8 cellular contexts compared by ENCODE assay signal in the genomic region with DNA sequence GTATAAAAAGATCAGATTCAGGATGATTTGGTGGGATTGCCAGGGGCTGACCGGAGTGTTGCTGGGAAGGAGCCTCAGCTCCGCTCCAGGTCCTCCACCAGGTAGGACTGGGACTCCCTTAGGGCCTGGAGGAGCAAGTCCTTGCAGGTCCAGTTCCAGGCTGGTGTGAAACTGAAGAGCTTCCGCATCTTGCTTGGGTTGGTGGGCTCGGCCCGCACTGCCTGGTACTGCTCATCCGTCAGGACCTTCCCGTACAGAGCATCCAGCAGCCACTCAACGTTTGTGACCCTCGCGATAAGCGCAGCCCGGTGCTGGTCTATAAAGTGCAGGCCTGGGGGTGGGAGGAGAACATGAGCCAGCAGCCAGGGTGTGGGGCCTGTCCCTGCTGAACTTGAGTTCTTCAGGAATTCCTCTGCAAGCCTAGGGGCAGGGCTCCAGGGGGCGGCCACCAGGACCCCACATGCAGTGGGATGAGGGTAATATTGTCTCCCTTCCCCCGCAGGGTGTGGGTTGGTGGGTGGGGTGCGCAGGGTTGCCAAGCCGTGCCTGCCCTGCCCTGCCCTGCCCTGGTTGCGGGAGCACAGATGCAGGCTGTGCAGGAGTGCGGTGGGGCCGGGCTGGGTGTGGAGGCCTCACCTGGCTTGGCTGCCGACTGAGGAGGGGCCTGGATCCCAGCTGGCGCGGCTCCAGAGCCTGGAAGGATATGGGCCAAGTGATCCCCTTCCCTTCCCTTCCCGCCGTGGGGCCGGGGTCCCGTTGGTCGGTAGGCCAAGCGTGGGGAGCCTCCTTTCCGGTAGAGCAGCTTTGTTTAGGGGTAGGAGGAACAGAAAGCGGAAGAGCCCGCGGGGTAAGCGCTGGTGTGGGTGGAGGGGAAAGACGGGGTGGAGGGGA. TPM values are rescaled to one million over a fixed set of nuclear protein-coding genes. Genes with fewer than 3 reads are reported as not detected.
DNase-seq lines count a peak whose midpoint lies in the region; ATAC-seq and TF ChIP-seq lines count a peak whose summit lies in the region.

No MANE protein-coding gene starts in this region.

- H3K27me3 ChIP-seq in H7 (ENCODE audit: control insufficient read depth, insufficient read depth, low read length) (peaks cover 10% of the 10 kb centered on the region), adipocyte (replicated peaks; ENCODE audit: control insufficient read depth, insufficient read depth, low read length) (peaks cover 3% of the 10 kb centered on the region), gastrocnemius medialis (no peaks in the 10 kb centered on the region)

- TF ChIP-seq POLR2A in gastrocnemius medialis (IDR thresholded peaks at IDR 0.05) = no peak

- H3K4me1 ChIP-seq in adipocyte (ENCODE audit: control insufficient read depth, insufficient read depth, low read length) (peaks cover 28% of the 10 kb centered on the region), gastrocnemius medialis (peaks cover 9 to 16% of the 10 kb centered on the region in 2 donors)

- ATAC-seq in gastrocnemius medialis (peak in 1 of 2 donors; percentile 42), GM18520 (IDR thresholded peaks at IDR 0.05; ENCODE audit: unreplicated experiment) (no peak)

- intact Hi-C loops in gastrocnemius medialis (cut with DNase I; ENCODE audit: low total_unique reads) = no loop called here

- H3K27ac ChIP-seq in gastrocnemius medialis = peak overlapping the region in 2 of 4 donors; percentile 51 to 67

- H3K36me3 ChIP-seq in H7 (replicated peaks; ENCODE audit: control insufficient read depth, insufficient read depth, low read length) (peaks cover 8% of the 10 kb centered on the region), adipocyte (ENCODE audit: control insufficient read depth, insufficient read depth, low read length, severe bottlenecking) (peaks cover 12% of the 10 kb centered on the region), gastrocnemius medialis (peaks cover 0 to 9% of the 10 kb centered on the region in 2 donors)

- DNase-seq in H7 (peak; percentile 85), NOMO-1 treated with dmso at 0.1 percent for 144 hours (lab: John Stamatoyannopoulos, UW; ENCODE audit: unreplicated experiment) (peak; percentile 88), adipocyte (ENCODE audit: low read depth) (no peak), gastrocnemius medialis (no peak), ACHN (no peak)

- TF ChIP-seq CTCF in gastrocnemius medialis (IDR thresholded peaks at IDR 0.05 in 4 of 5, conservative IDR thresholded peaks at IDR 0.05 in 1 of 5) = no peak

- in situ Hi-C loops in gastrocnemius medialis (cut with MboI; ENCODE audit: low sequenced_read_pairs in 4 of 4) = loop anchor here in 1 of 4 donors (25.0 kb wide), 1 partner anchor 211 kb away; no protein-coding TSS in a partner anchor
- in situ Hi-C loops in ACHN (cut with HindIII; ENCODE audit: low pct_ligation_motif_present, low pct_unique_long_range_greater_than_20kb, low sequenced_read_pairs) = no loop called here

- peak overlapping the region; percentile 84 for H3K9ac ChIP-seq in adipocyte (ENCODE audit: low read length)

- H3K4me3 ChIP-seq in GM08714 (ENCODE audit: low read length) (peak overlapping the region; percentile 76; the same call in 1 of the 2 replicates), H7 (ENCODE audit: insufficient read depth, low read depth, low read length) (peak overlapping the region; percentile 74), adipocyte (ENCODE audit: low read length) (peak overlapping the region; percentile 84), iPS-11a (ENCODE audit: low read depth, low read length) (peak overlapping the region; percentile 79), gastrocnemius medialis (peak overlapping the region; percentile 59 to 77 (median 62))

- H3K9me3 ChIP-seq in adipocyte (ENCODE audit: control insufficient read depth, low read length) (no peaks in the 10 kb centered on the region), gastrocnemius medialis (no peaks in the 10 kb centered on the region)

RNA-seq across cellular contexts. Expression of gene PYCARD, which starts 0.8 kb away (rescaled TPM):
- total RNA-seq in H7 (2014; rRNA removed; shearing (Covaris generic)) = 32.2 and 35.2 TPM in 2 replicates
- 10 to 100 TPM in 1 of 4 donors, 1 to 10 TPM in 3; 1.3 to 16.4 (median 3.7) TPM for total RNA-seq in gastrocnemius medialis

RNA-seq across cellular contexts. Expression of gene TRIM72, which starts 12.2 kb away (rescaled TPM):
- total RNA-seq in H7 (2014; rRNA removed; shearing (Covaris generic)) = 0.03 and 0.44 TPM in 2 replicates
- total RNA-seq in gastrocnemius medialis = 100 to 1,000 TPM in 2 of 4 donors, 10 to 100 TPM in 2; 76.7 to 101 (median 97.4) TPM

RNA-seq across cellular contexts. Expression of gene PYDC1, which starts 15.2 kb away (rescaled TPM):
- not detected in 2 replicates for total RNA-seq in H7 (2014; rRNA removed; shearing (Covaris generic))
- total RNA-seq in gastrocnemius medialis = not detected

RNA-seq across cellular contexts. Expression of gene FUS, which starts 21.8 kb away (rescaled TPM):
- 35.3 and 39.8 TPM in 2 replicates for total RNA-seq in H7 (2014; rRNA removed; shearing (Covaris generic))
- total RNA-seq in gastrocnemius medialis = 10 to 100 TPM; 20.6 to 45.9 (median 35.1) TPM

RNA-seq across cellular contexts. Expression of gene PRSS36, which starts 51.9 kb away (rescaled TPM):
- total RNA-seq in H7 (2014; rRNA removed; shearing (Covaris generic)) = 0.59 and 1.1 TPM in 2 replicates
- total RNA-seq in gastrocnemius medialis = 1 to 10 TPM in 3 of 4 donors, not detected in 1; 1.0 to 8.1 (median 3.7) TPM

Comparison
In these comparisons a context has a peak if more than half of its experiments do, and no peak if none do; other contexts are left out.
1. DNase-seq: peak in H7 (single experiment) and NOMO-1 treated with dmso at 0.1 percent for 144 hours (single experiment); none in adipocyte (single experiment), gastrocnemius medialis (0 of 2) and ACHN (single experiment).
2. RNA of gene TRIM72, which starts 12.2 kb away (total RNA-seq): 76.7 to 101 TPM in gastrocnemius medialis; 0.03 to 0.44 TPM in H7; every median in the first group is over 10 times any median in the second.
3. Peak in every context shown above with its lines, with median percentiles within 50 percentile points of each other: H3K4me3 ChIP-seq.